ENCODE assay signal across 1 cellular context in the genomic region with DNA sequence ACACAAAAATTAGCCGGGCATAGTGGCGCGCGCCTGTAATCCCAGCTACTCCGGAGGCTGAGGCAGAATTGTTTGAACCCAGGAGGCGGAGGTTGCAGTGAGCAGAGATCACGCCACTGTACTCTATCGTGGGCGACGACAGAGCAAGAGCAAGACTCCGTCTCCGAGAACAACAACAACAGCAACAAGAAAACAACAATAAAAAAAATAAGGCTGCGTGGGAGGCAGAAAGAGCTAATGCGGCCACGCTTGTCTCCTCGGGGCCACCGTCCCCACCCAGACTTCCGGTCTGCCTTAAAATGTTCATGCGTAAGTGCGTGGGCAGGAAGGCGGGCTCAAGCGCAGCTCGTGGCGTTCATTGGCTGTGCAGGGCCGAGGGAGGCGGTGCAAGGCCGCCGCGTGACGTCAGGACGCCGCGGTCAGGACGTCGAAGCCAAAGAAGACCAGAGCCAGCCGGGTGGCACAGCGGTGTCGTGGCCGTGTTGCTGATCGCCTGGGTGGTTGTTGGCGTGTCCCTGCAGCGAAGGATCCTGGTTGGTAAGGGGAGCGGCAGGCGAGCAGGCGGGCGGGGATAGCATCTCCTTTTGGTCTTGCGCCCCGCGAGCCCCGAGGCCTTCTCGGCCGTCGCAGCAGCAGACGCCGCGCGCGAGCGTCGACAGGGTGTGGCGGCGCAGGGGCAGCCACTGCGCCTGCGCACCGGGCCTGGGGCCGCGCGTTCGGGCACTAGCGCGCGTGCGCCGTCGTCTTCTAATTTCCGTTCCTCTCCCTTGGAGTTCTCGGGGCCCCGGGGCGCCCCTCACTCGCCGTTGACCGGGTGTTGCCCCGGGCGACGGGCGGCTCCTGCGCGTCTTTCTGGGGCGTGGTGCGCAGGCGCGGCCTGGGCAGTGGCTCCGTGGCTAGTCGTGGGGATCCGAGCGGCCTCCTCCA.
TF ChIP-seq lines count a peak whose summit lies in the region.

A gene (plus strand): TSS at position 426 of the 927 bp plus-strand sequence. CDS start 2,146 bp downstream, outside the sequence.

TF ChIP-seq in HepG2, 621 proteins besides CTCF, POLR2A, EP300 and RAD21 (continued from another document and continues in another):
- TF ChIP-seq, protein P1, sequence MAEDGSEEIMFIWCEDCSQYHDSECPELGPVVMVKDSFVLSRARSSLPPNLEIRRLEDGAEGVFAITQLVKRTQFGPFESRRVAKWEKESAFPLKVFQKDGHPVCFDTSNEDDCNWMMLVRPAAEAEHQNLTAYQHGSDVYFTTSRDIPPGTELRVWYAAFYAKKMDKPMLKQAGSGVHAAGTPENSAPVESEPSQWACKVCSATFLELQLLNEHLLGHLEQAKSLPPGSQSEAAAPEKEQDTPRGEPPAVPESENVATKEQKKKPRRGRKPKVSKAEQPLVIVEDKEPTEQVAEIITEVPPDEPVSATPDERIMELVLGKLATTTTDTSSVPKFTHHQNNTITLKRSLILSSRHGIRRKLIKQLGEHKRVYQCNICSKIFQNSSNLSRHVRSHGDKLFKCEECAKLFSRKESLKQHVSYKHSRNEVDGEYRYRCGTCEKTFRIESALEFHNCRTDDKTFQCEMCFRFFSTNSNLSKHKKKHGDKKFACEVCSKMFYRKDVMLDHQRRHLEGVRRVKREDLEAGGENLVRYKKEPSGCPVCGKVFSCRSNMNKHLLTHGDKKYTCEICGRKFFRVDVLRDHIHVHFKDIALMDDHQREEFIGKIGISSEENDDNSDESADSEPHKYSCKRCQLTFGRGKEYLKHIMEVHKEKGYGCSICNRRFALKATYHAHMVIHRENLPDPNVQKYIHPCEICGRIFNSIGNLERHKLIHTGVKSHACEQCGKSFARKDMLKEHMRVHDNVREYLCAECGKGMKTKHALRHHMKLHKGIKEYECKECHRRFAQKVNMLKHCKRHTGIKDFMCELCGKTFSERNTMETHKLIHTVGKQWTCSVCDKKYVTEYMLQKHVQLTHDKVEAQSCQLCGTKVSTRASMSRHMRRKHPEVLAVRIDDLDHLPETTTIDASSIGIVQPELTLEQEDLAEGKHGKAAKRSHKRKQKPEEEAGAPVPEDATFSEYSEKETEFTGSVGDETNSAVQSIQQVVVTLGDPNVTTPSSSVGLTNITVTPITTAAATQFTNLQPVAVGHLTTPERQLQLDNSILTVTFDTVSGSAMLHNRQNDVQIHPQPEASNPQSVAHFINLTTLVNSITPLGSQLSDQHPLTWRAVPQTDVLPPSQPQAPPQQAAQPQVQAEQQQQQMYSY (CRISPR knock-in tag; IDR thresholded peaks at IDR 0.05) = no peak
- TF ChIP-seq, protein P2, sequence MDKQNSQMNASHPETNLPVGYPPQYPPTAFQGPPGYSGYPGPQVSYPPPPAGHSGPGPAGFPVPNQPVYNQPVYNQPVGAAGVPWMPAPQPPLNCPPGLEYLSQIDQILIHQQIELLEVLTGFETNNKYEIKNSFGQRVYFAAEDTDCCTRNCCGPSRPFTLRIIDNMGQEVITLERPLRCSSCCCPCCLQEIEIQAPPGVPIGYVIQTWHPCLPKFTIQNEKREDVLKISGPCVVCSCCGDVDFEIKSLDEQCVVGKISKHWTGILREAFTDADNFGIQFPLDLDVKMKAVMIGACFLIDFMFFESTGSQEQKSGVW (CRISPR knock-in tag; IDR thresholded peaks at IDR 0.05; ENCODE audit: borderline replicate concordance) = 0 out of 2 replicates have a peak, but pooled peaks have one; percentile 76
- TF ChIP-seq ZNF337 (CRISPR knock-in tag; IDR thresholded peaks at IDR 0.05; ENCODE audit: borderline replicate concordance, low read depth) (peak; percentile 95; the same call in 1 of the 2 replicates), MEIS1 (CRISPR knock-in tag; IDR thresholded peaks at IDR 0.05; ENCODE audit: borderline replicate concordance) (peak; percentile 92), STAT5B (CRISPR knock-in tag; IDR thresholded peaks at IDR 0.05) (no peak), ZNF232 (CRISPR knock-in tag; IDR thresholded peaks at IDR 0.05; ENCODE audit: borderline replicate concordance) (peak; percentile 63; the same call in 1 of the 2 replicates), NFKBIZ (CRISPR knock-in tag; IDR thresholded peaks at IDR 0.05) (peak; percentile 24; the same call in 1 of the 2 replicates), ETV5 (CRISPR knock-in tag; IDR thresholded peaks at IDR 0.05; ENCODE audit: borderline replicate concordance) (peak; percentile 95), BRCA1 (CRISPR knock-in tag; IDR thresholded peaks at IDR 0.05) (no peak; the same call in none of the 2 replicates), NFYB (CRISPR knock-in tag; IDR thresholded peaks at IDR 0.05) (peak; percentile 96), SP1 (IDR thresholded peaks at IDR 0.05) (no peak), SP1 (CRISPR knock-in tag; IDR thresholded peaks at IDR 0.05) (peak; percentile 87), MAF1 (CRISPR knock-in tag; IDR thresholded peaks at IDR 0.05; ENCODE audit: borderline replicate concordance) (0 out of 2 replicates have a peak, but pooled peaks have one; percentile 14), PCBP1 (IDR thresholded peaks at IDR 0.05; ENCODE audit: borderline replicate concordance, low read depth, low read length) (no peak), ZNF251 (CRISPR knock-in tag; IDR thresholded peaks at IDR 0.05) (no peak), CBX5 (CRISPR knock-in tag; IDR thresholded peaks at IDR 0.05; ENCODE audit: borderline replicate concordance) (peak; percentile 87; the same call in 1 of the 2 replicates), RXRB (CRISPR knock-in tag; IDR thresholded peaks at IDR 0.05; ENCODE audit: borderline replicate concordance) (peak; percentile 58; the same call in 1 of the 2 replicates), ZNF563 (CRISPR knock-in tag; IDR thresholded peaks at IDR 0.05) (peak; percentile 79), AGO2 (optimal IDR thresholded peaks at IDR 0.05; ENCODE audit: low read depth, low read length) (peak; percentile 88), ZNF776 (CRISPR knock-in tag; IDR thresholded peaks at IDR 0.05) (peak; percentile 95), NPAS2 (CRISPR knock-in tag; IDR thresholded peaks at IDR 0.05; ENCODE audit: borderline replicate concordance) (no peak), SPEN (CRISPR knock-in tag; IDR thresholded peaks at IDR 0.05; ENCODE audit: low read depth) (peak; percentile 79), ZNF101 (CRISPR knock-in tag; IDR thresholded peaks at IDR 0.05; ENCODE audit: borderline replicate concordance, low read depth) (no peak; the same call in 1 of the 2 replicates), ZFY (CRISPR knock-in tag; IDR thresholded peaks at IDR 0.05) (peak; percentile 97)
- TF ChIP-seq, protein P3, sequence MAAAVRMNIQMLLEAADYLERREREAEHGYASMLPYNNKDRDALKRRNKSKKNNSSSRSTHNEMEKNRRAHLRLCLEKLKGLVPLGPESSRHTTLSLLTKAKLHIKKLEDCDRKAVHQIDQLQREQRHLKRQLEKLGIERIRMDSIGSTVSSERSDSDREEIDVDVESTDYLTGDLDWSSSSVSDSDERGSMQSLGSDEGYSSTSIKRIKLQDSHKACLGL (CRISPR knock-in tag; IDR thresholded peaks at IDR 0.05) = 0 out of 2 replicates have a peak, but pooled peaks have one; percentile 60
- TF ChIP-seq, protein P4, sequence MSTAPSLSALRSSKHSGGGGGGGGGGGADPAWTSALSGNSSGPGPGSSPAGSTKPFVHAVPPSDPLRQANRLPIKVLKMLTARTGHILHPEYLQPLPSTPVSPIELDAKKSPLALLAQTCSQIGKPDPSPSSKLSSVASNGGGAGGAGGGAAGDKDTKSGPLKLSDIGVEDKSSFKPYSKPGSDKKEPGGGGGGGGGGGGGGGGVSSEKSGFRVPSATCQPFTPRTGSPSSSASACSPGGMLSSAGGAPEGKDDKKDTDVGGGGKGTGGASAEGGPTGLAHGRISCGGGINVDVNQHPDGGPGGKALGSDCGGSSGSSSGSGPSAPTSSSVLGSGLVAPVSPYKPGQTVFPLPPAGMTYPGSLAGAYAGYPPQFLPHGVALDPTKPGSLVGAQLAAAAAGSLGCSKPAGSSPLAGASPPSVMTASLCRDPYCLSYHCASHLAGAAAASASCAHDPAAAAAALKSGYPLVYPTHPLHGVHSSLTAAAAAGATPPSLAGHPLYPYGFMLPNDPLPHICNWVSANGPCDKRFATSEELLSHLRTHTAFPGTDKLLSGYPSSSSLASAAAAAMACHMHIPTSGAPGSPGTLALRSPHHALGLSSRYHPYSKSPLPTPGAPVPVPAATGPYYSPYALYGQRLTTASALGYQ (CRISPR knock-in tag; IDR thresholded peaks at IDR 0.05) = peak; percentile 21
- TF ChIP-seq, protein P5, sequence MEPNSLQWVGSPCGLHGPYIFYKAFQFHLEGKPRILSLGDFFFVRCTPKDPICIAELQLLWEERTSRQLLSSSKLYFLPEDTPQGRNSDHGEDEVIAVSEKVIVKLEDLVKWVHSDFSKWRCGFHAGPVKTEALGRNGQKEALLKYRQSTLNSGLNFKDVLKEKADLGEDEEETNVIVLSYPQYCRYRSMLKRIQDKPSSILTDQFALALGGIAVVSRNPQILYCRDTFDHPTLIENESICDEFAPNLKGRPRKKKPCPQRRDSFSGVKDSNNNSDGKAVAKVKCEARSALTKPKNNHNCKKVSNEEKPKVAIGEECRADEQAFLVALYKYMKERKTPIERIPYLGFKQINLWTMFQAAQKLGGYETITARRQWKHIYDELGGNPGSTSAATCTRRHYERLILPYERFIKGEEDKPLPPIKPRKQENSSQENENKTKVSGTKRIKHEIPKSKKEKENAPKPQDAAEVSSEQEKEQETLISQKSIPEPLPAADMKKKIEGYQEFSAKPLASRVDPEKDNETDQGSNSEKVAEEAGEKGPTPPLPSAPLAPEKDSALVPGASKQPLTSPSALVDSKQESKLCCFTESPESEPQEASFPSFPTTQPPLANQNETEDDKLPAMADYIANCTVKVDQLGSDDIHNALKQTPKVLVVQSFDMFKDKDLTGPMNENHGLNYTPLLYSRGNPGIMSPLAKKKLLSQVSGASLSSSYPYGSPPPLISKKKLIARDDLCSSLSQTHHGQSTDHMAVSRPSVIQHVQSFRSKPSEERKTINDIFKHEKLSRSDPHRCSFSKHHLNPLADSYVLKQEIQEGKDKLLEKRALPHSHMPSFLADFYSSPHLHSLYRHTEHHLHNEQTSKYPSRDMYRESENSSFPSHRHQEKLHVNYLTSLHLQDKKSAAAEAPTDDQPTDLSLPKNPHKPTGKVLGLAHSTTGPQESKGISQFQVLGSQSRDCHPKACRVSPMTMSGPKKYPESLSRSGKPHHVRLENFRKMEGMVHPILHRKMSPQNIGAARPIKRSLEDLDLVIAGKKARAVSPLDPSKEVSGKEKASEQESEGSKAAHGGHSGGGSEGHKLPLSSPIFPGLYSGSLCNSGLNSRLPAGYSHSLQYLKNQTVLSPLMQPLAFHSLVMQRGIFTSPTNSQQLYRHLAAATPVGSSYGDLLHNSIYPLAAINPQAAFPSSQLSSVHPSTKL (CRISPR knock-in tag; IDR thresholded peaks at IDR 0.05) = peak; percentile 53
- TF ChIP-seq, protein P6, sequence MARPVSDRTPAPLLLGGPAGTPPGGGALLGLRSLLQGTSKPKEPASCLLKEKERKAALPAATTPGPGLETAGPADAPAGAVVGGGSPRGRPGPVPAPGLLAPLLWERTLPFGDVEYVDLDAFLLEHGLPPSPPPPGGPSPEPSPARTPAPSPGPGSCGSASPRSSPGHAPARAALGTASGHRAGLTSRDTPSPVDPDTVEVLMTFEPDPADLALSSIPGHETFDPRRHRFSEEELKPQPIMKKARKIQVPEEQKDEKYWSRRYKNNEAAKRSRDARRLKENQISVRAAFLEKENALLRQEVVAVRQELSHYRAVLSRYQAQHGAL (CRISPR knock-in tag; IDR thresholded peaks at IDR 0.05; ENCODE audit: not compliant biosample characterization) = no peak
- TF ChIP-seq, protein P7, sequence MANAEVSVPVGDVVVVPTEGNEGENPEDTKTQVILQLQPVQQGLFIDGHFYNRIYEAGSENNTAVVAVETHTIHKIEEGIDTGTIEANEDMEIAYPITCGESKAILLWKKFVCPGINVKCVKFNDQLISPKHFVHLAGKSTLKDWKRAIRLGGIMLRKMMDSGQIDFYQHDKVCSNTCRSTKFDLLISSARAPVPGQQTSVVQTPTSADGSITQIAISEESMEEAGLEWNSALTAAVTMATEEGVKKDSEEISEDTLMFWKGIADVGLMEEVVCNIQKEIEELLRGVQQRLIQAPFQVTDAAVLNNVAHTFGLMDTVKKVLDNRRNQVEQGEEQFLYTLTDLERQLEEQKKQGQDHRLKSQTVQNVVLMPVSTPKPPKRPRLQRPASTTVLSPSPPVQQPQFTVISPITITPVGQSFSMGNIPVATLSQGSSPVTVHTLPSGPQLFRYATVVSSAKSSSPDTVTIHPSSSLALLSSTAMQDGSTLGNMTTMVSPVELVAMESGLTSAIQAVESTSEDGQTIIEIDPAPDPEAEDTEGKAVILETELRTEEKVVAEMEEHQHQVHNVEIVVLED (CRISPR knock-in tag; IDR thresholded peaks at IDR 0.05; ENCODE audit: borderline replicate concordance) = peak; percentile 99
